ENCODE assay signal across 27 cellular contexts in the genomic region with DNA sequence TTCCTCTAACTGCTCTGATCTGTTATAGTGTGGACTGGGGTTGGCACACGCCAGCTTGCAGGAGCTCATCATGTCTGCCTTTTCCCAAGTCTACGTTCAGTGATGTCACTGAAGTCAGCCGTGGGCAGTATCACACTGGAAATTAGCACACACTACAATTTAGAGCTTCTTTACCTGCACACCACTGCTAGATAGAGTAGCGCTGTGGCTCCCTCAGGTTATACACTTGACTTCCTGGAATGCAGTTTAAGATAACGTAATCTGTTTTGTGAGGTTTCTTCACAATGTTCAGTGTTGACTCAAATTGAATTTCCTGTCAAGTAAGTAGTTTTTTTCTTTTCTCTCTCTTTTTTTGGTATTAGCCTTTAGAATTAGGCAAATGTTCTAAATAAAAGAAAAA.
"Had no signal": no experiment of that assay in that cellular context is flagged by ENCODE, and none has a peak within 500 bp of the region (broad histone marks: within the 10 kb centered on the region; RNA-seq: fewer than 3 reads in every experiment).

No MANE protein-coding gene starts in this region.

- H3K27ac ChIP-seq: coronary artery, esophagus squamous epithelium, neural progenitor cell, parathyroid adenoma, prostate gland, right atrium auricular region, stomach, tibial artery, upper lobe of left lung, uterus had no signal

- H3K4me3 ChIP-seq: coronary artery, esophagus squamous epithelium, lung, mucosa of descending colon, neural progenitor cell, prostate gland, right atrium auricular region, smooth muscle cell, stomach, tibial artery, upper lobe of left lung, uterus had no signal

- H3K36me3 ChIP-seq: esophagus squamous epithelium, neural progenitor cell, prostate gland, right atrium auricular region, stomach, tibial artery, upper lobe of left lung, uterus had no signal

- H3K4me1 ChIP-seq: esophagus squamous epithelium, parathyroid adenoma, prostate gland, right atrium auricular region, stomach, tibial artery, upper lobe of left lung, uterus had no signal

- H3K9me3 ChIP-seq: prostate gland, right atrium auricular region, tibial artery, uterus had no signal

- H3K4me2 ChIP-seq: neural progenitor cell, smooth muscle cell had no signal

- DNase-seq: dermis blood vessel endothelial cell; effector memory CD4-positive, alpha-beta T cell; erythroblast; esophagus squamous epithelium; foreskin melanocyte; left colon; left ventricle myocardium superior; mesenchymal stem cell; mucosa of descending colon; naive B cell; stimulated activated CD4-positive, alpha-beta T cell treated with anti-CD3 and anti-CD28 coated beads, Interleukin-12 subunit alpha, Interleukin-12 subunit beta, amount 100 ng/mL, for 4 hours; stimulated activated CD4-positive, alpha-beta T cell treated with anti-CD3 and anti-CD28 coated beads, Interleukin-1b, Interleukin-23, amount 100 ng/mL, for 48 hours; stimulated activated CD4-positive, alpha-beta T cell treated with anti-CD3 and anti-CD28 coated beads, Interleukin-4, amount 100 ng/mL, for 1 hour; stimulated activated CD8-positive, alpha-beta memory T cell treated with anti-CD3 and anti-CD28 coated beads, Interleukin-4, amount 100 ng/mL, for 48 hours; stimulated activated naive CD4-positive, alpha-beta T cell; stomach; tibial artery; upper lobe of left lung; uterus had no signal

- H3K27me3 ChIP-seq: esophagus squamous epithelium, neural progenitor cell, right atrium auricular region, stomach, tibial artery, upper lobe of left lung, uterus had no signal

- H2AFZ ChIP-seq: neural progenitor cell, parathyroid adenoma had no signal

- H3K79me2 ChIP-seq: parathyroid adenoma had no signal

- ATAC-seq: left colon, left ventricle myocardium superior, mucosa of descending colon, sciatic nerve had no signal

- H3K9ac ChIP-seq: neural progenitor cell, parathyroid adenoma had no signal
